8 cellular contexts compared by ENCODE assay signal in the genomic region with DNA sequence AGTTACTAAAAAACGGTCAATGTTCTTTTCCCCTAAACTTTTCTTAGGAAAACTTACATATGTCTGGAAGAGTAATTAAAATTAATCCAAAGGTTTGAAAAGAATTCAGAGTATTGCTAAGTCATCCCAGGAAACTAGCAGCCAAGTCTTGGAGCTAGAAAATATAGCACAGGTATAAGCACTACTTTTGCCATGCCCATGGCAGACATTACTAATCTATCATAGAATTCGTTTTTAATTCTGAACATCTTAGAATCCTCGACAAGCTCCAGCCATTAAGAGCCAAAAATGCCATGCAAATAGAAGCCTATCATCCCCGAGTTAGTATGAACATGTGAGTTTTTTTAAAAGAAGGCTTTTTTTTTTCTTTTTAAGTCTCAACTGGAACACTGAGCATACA.
"Had no signal": no experiment of that assay in that cellular context is flagged by ENCODE, and none has a peak within 500 bp of the region (broad histone marks: within the 10 kb centered on the region; RNA-seq: fewer than 3 reads in every experiment).

No MANE protein-coding gene starts in this region.

- H3K9ac ChIP-seq: KMS-11 had no signal

- H3K27ac ChIP-seq: HL-60, KMS-11 had no signal

- ATAC-seq: HepG2 had no signal

- FAIRE-seq: HepG2, HTR-8/SVneo had no signal

- H3K27ac Mint-ChIP-seq: IgD-negative memory B cell had no signal

- H3K4me1 Mint-ChIP-seq: IgD-negative memory B cell had no signal

- H3K27me3 Mint-ChIP-seq: IgD-negative memory B cell had no signal

- H3K4me3 Mint-ChIP-seq: IgD-negative memory B cell had no signal

- DNase-seq: IMR-90, KBM-7, KG1 had no signal

- H3K4me2 ChIP-seq: KMS-11 had no signal
